17 cellular contexts compared by ENCODE assay signal in genomic region chr18:79596451-79597175, GRCh38.
DNase-seq lines count a peak whose midpoint lies in the region; ATAC-seq and TF ChIP-seq lines count a peak whose summit lies in the region.
"Had no signal": no experiment of that assay in that cellular context is flagged by ENCODE, and none has a peak within 500 bp of the region (broad histone marks: within the 10 kb centered on the region; RNA-seq: fewer than 3 reads in every experiment).

No MANE protein-coding gene starts in this region.

- H2BK12ac ChIP-seq in neuronal stem cell (ENCODE audit: low read length) = peak overlapping the region; percentile 98

- H3K36me3 ChIP-seq in heart right ventricle (no peaks in the 10 kb centered on the region), neuronal stem cell (replicated peaks in 1 of 2; ENCODE audit: control insufficient read depth in 2 of 2, insufficient read depth in 2 of 2, low read length in 2 of 2) (no peaks in the 10 kb centered on the region)

- peak overlapping the region; percentile 93 for H4K8ac ChIP-seq in neuronal stem cell (ENCODE audit: low read depth, low read length)

- no peak overlapping the region for H3K4me3 ChIP-seq in heart right ventricle
- H3K4me3 ChIP-seq in neuronal stem cell (ENCODE audit: low read length in 2 of 2) = no peak overlapping the region

- H3K9ac ChIP-seq in neuronal stem cell (ENCODE audit: low read depth, low read length, poor library complexity) = no peak overlapping the region

- H3K27me3 ChIP-seq in heart right ventricle (peaks cover 0 to 39% (median 23%) of the 10 kb centered on the region in 7 donors), neuronal stem cell (ENCODE audit: control insufficient read depth in 3 of 3, insufficient read depth in 3 of 3, low read depth in 1 of 3, low read length in 3 of 3) (peaks cover 0 to 29% (median 2%) of the 10 kb centered on the region in 3 experiments)

- H2AFZ ChIP-seq in neuronal stem cell (ENCODE audit: low read length) = no peak overlapping the region

- H2BK5ac ChIP-seq in neuronal stem cell (ENCODE audit: low read length) = no peak overlapping the region

- H3K4me1 ChIP-seq in heart right ventricle (peaks cover 0 to 4% (median 0%) of the 10 kb centered on the region in 9 donors), neuronal stem cell (ENCODE audit: control insufficient read depth in 2 of 2, insufficient read depth in 1 of 2, low read depth in 1 of 2, low read length in 2 of 2) (peaks cover 0 to 15% of the 10 kb centered on the region in 2 donors)

- intact Hi-C loops in left ventricle myocardium superior (cut with micrococcal nuclease) = no loop called here
- intact Hi-C loops in heart right ventricle (cut with DNase I) = loop anchor here in 1 of 10 donors (10.0 kb wide), 1 partner anchor 62 kb away; no protein-coding TSS in a partner anchor

- no peak for ATAC-seq in left ventricle myocardium superior
- ATAC-seq in heart right ventricle = no peak

- no peaks in the 10 kb centered on the region for H3K79me1 ChIP-seq in neuronal stem cell (ENCODE audit: low read depth, low read length)

- no peak overlapping the region for H3K14ac ChIP-seq in neuronal stem cell (ENCODE audit: low read length)

- H2BK15ac ChIP-seq in neuronal stem cell (ENCODE audit: low read length) = peak overlapping the region; percentile 59

- peak overlapping the region; percentile 35 for H2AK5ac ChIP-seq in neuronal stem cell (ENCODE audit: low read depth, low read length)

- H2BK120ac ChIP-seq in neuronal stem cell (ENCODE audit: low read depth, low read length) = no peak overlapping the region

- DNase-seq in left ventricle myocardium superior (peak; percentile 13), heart right ventricle (no peak), left kidney (ENCODE audit: low read depth, low spot score) (peak; percentile 60), neuronal stem cell (ENCODE audit: low spot score) (no peak), T1000 (lab: John Stamatoyannopoulos, UW) (no peak), NCI-H345 (lab: John Stamatoyannopoulos, UW) (no peak), NCI-H2227 treated with DMSO at 0.1 percent for 48 hours (lab: John Stamatoyannopoulos, UW) (no peak)
- DNase-seq: CD4-positive, alpha-beta memory T cell; DND-41; GF-D8; HCEC 1CT; NCI-H1417; NCI-H1930; NCI-H2171; NCI-H524 treated with DMSO at 0.1 percent for 48 hours; OCI-M1; RPMI8226 had no signal

- WGBS in heart right ventricle, 2 donors = 79 to 80% methylated on average over 27 of the region's 27 CpGs
- no CpG with 5 or more reads among the region's 27 CpGs for WGBS in neuronal stem cell (ENCODE audit: extremely low coverage in 2 of 2, insufficient read length in 2 of 2, insufficient replicate concordance in 1 of 2), 2 donors

- H3K23ac ChIP-seq in neuronal stem cell (ENCODE audit: low read depth, low read length, poor library complexity) = no peak overlapping the region

- H3K4me2 ChIP-seq in neuronal stem cell (ENCODE audit: insufficient read depth, low read length, poor library complexity, severe bottlenecking) = no peak overlapping the region

- peak overlapping the region; percentile 53 for H3K18ac ChIP-seq in neuronal stem cell (ENCODE audit: low read length)

- no peak overlapping the region for H3K4ac ChIP-seq in neuronal stem cell (ENCODE audit: low read length)

- H4K91ac ChIP-seq in neuronal stem cell (ENCODE audit: low read depth, low read length, poor library complexity) = no peak overlapping the region

- TF ChIP-seq CTCF in heart right ventricle (IDR thresholded peaks at IDR 0.05) = no peak

- no peak overlapping the region for H3K27ac ChIP-seq in heart right ventricle
- H3K27ac ChIP-seq in neuronal stem cell (replicated peaks; ENCODE audit: low read length) = no peak overlapping the region

- H3K9me3 ChIP-seq in heart right ventricle (peaks cover 0 to 19% (median 0%) of the 10 kb centered on the region in 11 donors), neuronal stem cell (replicated peaks in 1 of 2; ENCODE audit: control insufficient read depth in 2 of 2, insufficient read depth in 1 of 2, low read depth in 1 of 2, low read length in 2 of 2) (no peaks in the 10 kb centered on the region)

Comparison
In these comparisons a context has a peak if more than half of its experiments do, and no peak if none do; other contexts are left out.
1. DNase-seq: peak in left ventricle myocardium superior (single experiment) and left kidney (single experiment); none in heart right ventricle (0 of 2), neuronal stem cell (single experiment), T1000 (single experiment), NCI-H345 (single experiment) and NCI-H2227 treated with DMSO at 0.1 percent for 48 hours (single experiment).